In genomic region chr5:150779397-150780179, GRCh38 we compare ENCODE assay signal across 8 cellular contexts. TPM values are rescaled to one million over a fixed set of nuclear protein-coding genes. Genes with fewer than 3 reads are reported as not detected.
DNase-seq lines count a peak whose midpoint lies in the region; ATAC-seq and TF ChIP-seq lines count a peak whose summit lies in the region.

No MANE protein-coding gene starts in this region.

- TF ChIP-seq CTCF in LNCaP clone FGC (IDR thresholded peaks at IDR 0.05; ENCODE audit: control insufficient read depth, extremely low read depth, insufficient read depth) (no peak), colonic mucosa (IDR thresholded peaks at IDR 0.05) (no peak), nephron progenitor cell (IDR thresholded peaks at IDR 0.05) (no peak), GM20000 (IDR thresholded peaks at IDR 0.05; ENCODE audit: extremely low read depth, missing control alignments) (no peak)

- H3K27ac Mint-ChIP-seq in nephron progenitor cell: no peak overlapping the region

- H3K27me3 Mint-ChIP-seq in nephron progenitor cell (ENCODE audit: low read depth, poor library complexity): peaks cover 8% of the 10 kb centered on the region

- peak overlapping the region; percentile 58 for H3K4me3 ChIP-seq in LNCaP clone FGC (ENCODE audit: low read depth, low read length)
- peak overlapping the region; percentile 67 for H3K4me3 ChIP-seq in colonic mucosa

- intact Hi-C loops in colonic mucosa (cut with DNase I): loop anchor here (5.0 kb wide), 1 partner anchor 77 kb away; the partner anchor contains the start of gene RBM22

- peak overlapping the region; percentile 82 for H3K27ac ChIP-seq in colonic mucosa

- peaks cover 6% of the 10 kb centered on the region for H3K9me3 Mint-ChIP-seq in nephron progenitor cell

- no peaks in the 10 kb centered on the region for H3K27me3 ChIP-seq in colonic mucosa

- ATAC-seq in GM18498 (IDR thresholded peaks at IDR 0.05; ENCODE audit: unreplicated experiment) (peak; percentile 2), GM18511 (IDR thresholded peaks at IDR 0.05; ENCODE audit: unreplicated experiment) (no peak)

- peaks cover 6% of the 10 kb centered on the region for H3K36me3 Mint-ChIP-seq in nephron progenitor cell (ENCODE audit: low read depth)

- peak overlapping the region; percentile 97 for H3K4me3 Mint-ChIP-seq in nephron progenitor cell

- peak overlapping the region; percentile 88 to 92 for H3K9ac ChIP-seq in colonic mucosa (ENCODE audit: low read depth in 2 of 2, low read length in 2 of 2)

- peaks cover 44% of the 10 kb centered on the region for H3K4me1 ChIP-seq in colonic mucosa

- no peaks in the 10 kb centered on the region for H3K36me3 ChIP-seq in colonic mucosa

- no peaks in the 10 kb centered on the region for H3K9me3 ChIP-seq in colonic mucosa

- H3K4me1 Mint-ChIP-seq in nephron progenitor cell: peaks cover 65% of the 10 kb centered on the region

- DNase-seq in LNCaP clone FGC (ENCODE audit: low read depth) (no peak), colonic mucosa (no peak), nephron progenitor cell (no peak), KG1 (lab: John Stamatoyannopoulos, UW) (no peak), NCI-H2081 treated with DMSO at 0.1 percent for 48 hours (lab: John Stamatoyannopoulos, UW) (no peak), GM20000 (ENCODE audit: low spot score) (no peak)

RNA-seq across cellular contexts. Expression of gene SMIM3, which starts 1.0 kb away (rescaled TPM):
- total RNA-seq in colonic mucosa: 10 to 100 TPM; 10.1 to 12.6 TPM

RNA-seq across cellular contexts. Expression of gene DCTN4, which starts 20.8 kb away (rescaled TPM):
- 10 to 100 TPM; 40.8 to 45.2 TPM for total RNA-seq in colonic mucosa
